ENCODE assay signal across 11 cellular contexts in genomic region chr2:131801210-131801744, GRCh38.
DNase-seq lines count a peak whose midpoint lies in the region; ATAC-seq and TF ChIP-seq lines count a peak whose summit lies in the region.
"Had no signal": no experiment of that assay in that cellular context is flagged by ENCODE, and none has a peak within 500 bp of the region (broad histone marks: within the 10 kb centered on the region; RNA-seq: fewer than 3 reads in every experiment).

No MANE protein-coding gene starts in this region.

- no peak overlapping the region for H3K27ac Mint-ChIP-seq in activated T-helper 17 cell treated with anti-CD3 and anti-CD28 coated beads, Interleukin-2, amount 50 U/mL, for 72 hours
- no peak overlapping the region for H3K27ac Mint-ChIP-seq in activated CD4-positive, alpha-beta T cell treated with anti-CD3 and anti-CD28 coated beads, Interleukin-2, amount 10 ng/mL, durations not matched to agents 7 days and 5 days
- H3K27ac Mint-ChIP-seq: activated T-cell treated with anti-CD3 and anti-CD28 coated beads, Interleukin-2, amount 50 U/mL, for 24 hours had no signal

- no peak overlapping the region for H3K9ac ChIP-seq in neuronal stem cell (ENCODE audit: low read depth, low read length, poor library complexity)
- no peak overlapping the region for H3K9ac ChIP-seq in PC-3 (ENCODE audit: low read length)

- H3K27ac ChIP-seq in neuronal stem cell (replicated peaks; ENCODE audit: low read length) (no peak overlapping the region), PC-3 (ENCODE audit: low read length) (no peak overlapping the region)

- H2AK5ac ChIP-seq in neuronal stem cell (ENCODE audit: low read depth, low read length) = no peak overlapping the region

- H3K36me3 ChIP-seq in neuronal stem cell (replicated peaks in 1 of 2; ENCODE audit: control insufficient read depth in 2 of 2, insufficient read depth in 2 of 2, low read length in 2 of 2) (no peaks in the 10 kb centered on the region), PC-3 (ENCODE audit: low read depth, low read length) (no peaks in the 10 kb centered on the region)

- H2BK120ac ChIP-seq in neuronal stem cell (ENCODE audit: low read depth, low read length) = no peak overlapping the region

- H4K8ac ChIP-seq in neuronal stem cell (ENCODE audit: low read depth, low read length) = no peak overlapping the region

- H3K4me3 ChIP-seq in neuronal stem cell (ENCODE audit: low read length in 2 of 2) (peak overlapping the region in 1 of 2 donors; percentile 50), PC-3 (ENCODE audit: low read length) (no peak overlapping the region)

- POLR2A ChIA-PET in activated CD4-positive, alpha-beta T cell treated with anti-CD3 and anti-CD28 coated beads, Interleukin-2, amount 10 ng/mL, durations not matched to agents 7 days and 5 days (lab: Charles Lee) = no interaction called here
- POLR2A ChIA-PET in PC-3 (lab: Charles Lee; ENCODE audit: unreplicated experiment) = no interaction called here

- no peaks in the 10 kb centered on the region for H3F3A ChIP-seq in PC-3 (ENCODE audit: low read length, unreplicated experiment)

- BruUV-seq in PC-3 (replicated peaks; lab: Mats Ljungman, UMichigan) = no TSS peak

- H3K9me3 ChIP-seq in neuronal stem cell (replicated peaks in 1 of 2; ENCODE audit: control insufficient read depth in 2 of 2, insufficient read depth in 1 of 2, low read depth in 1 of 2, low read length in 2 of 2) = no peaks in the 10 kb centered on the region
- no peaks in the 10 kb centered on the region for H3K9me3 ChIP-seq in PC-3 (ENCODE audit: low read length)

- H3K14ac ChIP-seq in neuronal stem cell (ENCODE audit: low read length) = no peak overlapping the region

- H3K9me2 ChIP-seq in PC-3 (replicated peaks; ENCODE audit: low read length) = no peaks in the 10 kb centered on the region

- WGBS in neuronal stem cell (ENCODE audit: extremely low coverage in 2 of 2, insufficient read length in 2 of 2, insufficient replicate concordance in 1 of 2), 2 donors = no CpG with 5 or more reads among the region's 42 CpGs

- H4K91ac ChIP-seq in neuronal stem cell (ENCODE audit: low read depth, low read length, poor library complexity) = no peak overlapping the region

- H3K4me3 Mint-ChIP-seq in activated T-helper 17 cell treated with anti-CD3 and anti-CD28 coated beads, Interleukin-2, amount 50 U/mL, for 72 hours = peak overlapping the region; percentile 6
- H3K4me3 Mint-ChIP-seq in activated CD4-positive, alpha-beta T cell treated with anti-CD3 and anti-CD28 coated beads, Interleukin-2, amount 10 ng/mL, durations not matched to agents 7 days and 5 days = no peak overlapping the region

- ATAC-seq in GM19397 (IDR thresholded peaks at IDR 0.05; ENCODE audit: unreplicated experiment) = peak; percentile 35
- ATAC-seq in activated T-helper 17 cell treated with anti-CD3 and anti-CD28 coated beads, Interleukin-2, amount 50 U/mL, for 72 hours (replicated peaks) = no peak
- ATAC-seq in PC-3 = no peak

- no peak overlapping the region for H2BK15ac ChIP-seq in neuronal stem cell (ENCODE audit: low read length)

- H4K20me1 ChIP-seq in PC-3 (ENCODE audit: low read length) = no peaks in the 10 kb centered on the region

- TF ChIP-seq CTCF in GM10266 (IDR thresholded peaks at IDR 0.05; ENCODE audit: control insufficient read depth, insufficient read depth, low read depth, missing control alignments) = no peak
- TF ChIP-seq CTCF in PC-3 (conservative IDR thresholded peaks at IDR 0.05; ENCODE audit: low read depth, low read length) = no peak

- no peak overlapping the region for H3K23ac ChIP-seq in neuronal stem cell (ENCODE audit: low read depth, low read length, poor library complexity)

- H3K4me2 ChIP-seq in neuronal stem cell (ENCODE audit: insufficient read depth, low read length, poor library complexity, severe bottlenecking) (peak overlapping the region; percentile 40), PC-3 (ENCODE audit: low read length) (no peak overlapping the region)

- peak overlapping the region; percentile 87 for H3K18ac ChIP-seq in neuronal stem cell (ENCODE audit: low read length)

- peaks cover 5% of the 10 kb centered on the region for H3K27me3 Mint-ChIP-seq in activated T-helper 17 cell treated with anti-CD3 and anti-CD28 coated beads, Interleukin-2, amount 50 U/mL, for 72 hours
- H3K27me3 Mint-ChIP-seq in activated CD4-positive, alpha-beta T cell treated with anti-CD3 and anti-CD28 coated beads, Interleukin-2, amount 10 ng/mL, durations not matched to agents 7 days and 5 days = peaks cover 15% of the 10 kb centered on the region

- H3K4me1 Mint-ChIP-seq in activated T-helper 17 cell treated with anti-CD3 and anti-CD28 coated beads, Interleukin-2, amount 50 U/mL, for 72 hours = no peaks in the 10 kb centered on the region
- H3K4me1 Mint-ChIP-seq in activated CD4-positive, alpha-beta T cell treated with anti-CD3 and anti-CD28 coated beads, Interleukin-2, amount 10 ng/mL, durations not matched to agents 7 days and 5 days = peaks cover 5% of the 10 kb centered on the region

- peak overlapping the region; percentile 92 for H2AFZ ChIP-seq in neuronal stem cell (ENCODE audit: low read length)
- no peak overlapping the region for H2AFZ ChIP-seq in PC-3 (ENCODE audit: low read length)

- DNase-seq in GM10266 (ENCODE audit: extremely low spot score) (peak; percentile 12), neuronal stem cell (ENCODE audit: low spot score) (no peak), OCI-M2 (lab: John Stamatoyannopoulos, UW; ENCODE audit: unreplicated experiment) (no peak), PC-3 (no peak)
- DNase-seq in stimulated activated naive CD4-positive, alpha-beta T cell (lab: John Stamatoyannopoulos, UW) = no peak
- DNase-seq in activated CD4-positive, alpha-beta T cell treated with anti-CD3 and anti-CD28 coated beads, Interleukin-2, amount 10 ng/mL, durations not matched to agents 7 days and 5 days = no peak
- DNase-seq: amniotic stem cell had no signal

- H2BK12ac ChIP-seq in neuronal stem cell (ENCODE audit: low read length) = peak overlapping the region; percentile 84

- no peak overlapping the region for H3K4ac ChIP-seq in neuronal stem cell (ENCODE audit: low read length)

- H3K27me3 ChIP-seq in neuronal stem cell (ENCODE audit: control insufficient read depth in 3 of 3, insufficient read depth in 3 of 3, low read depth in 1 of 3, low read length in 3 of 3) (peaks cover 0 to 4% (median 0%) of the 10 kb centered on the region in 3 experiments), PC-3 (ENCODE audit: low read length) (no peaks in the 10 kb centered on the region)

- no peaks in the 10 kb centered on the region for H3K79me1 ChIP-seq in neuronal stem cell (ENCODE audit: low read depth, low read length)

- no peaks in the 10 kb centered on the region for H3K79me2 ChIP-seq in PC-3 (ENCODE audit: low read length)

- H3K9me3 Mint-ChIP-seq in activated T-helper 17 cell treated with anti-CD3 and anti-CD28 coated beads, Interleukin-2, amount 50 U/mL, for 72 hours = no peaks in the 10 kb centered on the region
- H3K9me3 Mint-ChIP-seq in activated CD4-positive, alpha-beta T cell treated with anti-CD3 and anti-CD28 coated beads, Interleukin-2, amount 10 ng/mL, durations not matched to agents 7 days and 5 days = no peaks in the 10 kb centered on the region
- H3K9me3 Mint-ChIP-seq: activated T-cell treated with anti-CD3 and anti-CD28 coated beads, Interleukin-2, amount 50 U/mL, for 24 hours had no signal

- H3K4me1 ChIP-seq in neuronal stem cell (ENCODE audit: control insufficient read depth in 2 of 2, insufficient read depth in 1 of 2, low read depth in 1 of 2, low read length in 2 of 2) (peaks cover 0 to 5% of the 10 kb centered on the region in 2 donors), PC-3 (ENCODE audit: insufficient read depth, low read length) (no peaks in the 10 kb centered on the region)

- CTCF ChIA-PET in activated CD4-positive, alpha-beta T cell treated with anti-CD3 and anti-CD28 coated beads, Interleukin-2, amount 10 ng/mL, durations not matched to agents 7 days and 5 days (lab: Charles Lee) = interaction anchor here (0.6 to 1.7 kb wide), 3 partner anchors 19 to 128 kb away, joined by 3 to 4 read pairs (median 3); no protein-coding TSS in a partner anchor
- CTCF ChIA-PET in PC-3 (lab: Charles Lee) = no interaction called here

- H3K36me3 Mint-ChIP-seq in activated T-helper 17 cell treated with anti-CD3 and anti-CD28 coated beads, Interleukin-2, amount 50 U/mL, for 72 hours (ENCODE audit: low read depth) = no peaks in the 10 kb centered on the region
- no peaks in the 10 kb centered on the region for H3K36me3 Mint-ChIP-seq in activated CD4-positive, alpha-beta T cell treated with anti-CD3 and anti-CD28 coated beads, Interleukin-2, amount 10 ng/mL, durations not matched to agents 7 days and 5 days (ENCODE audit: low read depth)
- H3K36me3 Mint-ChIP-seq: CD14-positive monocyte had no signal

- intact Hi-C loops in PC-3 (cut with micrococcal nuclease) = no loop called here

- H2BK5ac ChIP-seq in neuronal stem cell (ENCODE audit: low read length) = peak overlapping the region; percentile 53
